In the genomic region with DNA sequence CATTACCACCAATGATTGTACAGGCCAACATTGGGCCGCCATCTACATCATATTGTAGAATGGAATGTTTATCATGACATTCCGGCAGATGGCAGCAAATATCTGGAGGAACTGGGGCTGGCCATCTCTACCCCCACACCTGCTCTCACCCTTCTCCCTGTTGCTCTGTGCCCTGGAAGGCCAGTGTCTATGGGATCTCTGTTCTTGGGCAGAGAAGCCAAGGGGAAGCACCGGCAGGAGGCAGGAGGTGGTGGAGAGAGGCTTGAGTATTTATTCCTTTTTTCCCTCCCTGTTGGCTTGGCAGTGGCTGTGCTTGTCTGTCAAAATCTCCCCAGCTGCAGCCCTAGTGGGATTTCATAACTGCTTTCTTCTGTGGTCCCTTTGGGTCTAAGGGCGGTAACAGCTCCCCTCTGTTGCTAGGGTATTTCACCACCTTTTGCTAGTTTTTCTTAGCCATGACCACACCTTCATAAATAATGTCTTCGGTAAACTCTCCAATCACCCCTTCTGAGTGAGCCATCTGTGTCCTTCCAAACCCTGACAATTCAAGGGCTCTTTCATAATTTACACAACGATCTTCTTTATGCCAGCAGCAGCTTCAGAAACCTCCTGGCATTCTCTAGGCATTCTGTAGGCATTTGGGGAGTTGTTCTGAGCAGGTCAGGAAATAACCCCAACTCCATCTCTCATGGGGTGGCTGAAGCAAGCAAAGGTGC, we compare ENCODE assay signal across 10 cellular contexts.
DNase-seq lines count a peak whose midpoint lies in the region; ATAC-seq, FAIRE-seq and TF ChIP-seq lines count a peak whose summit lies in the region.
"Had no signal": no experiment of that assay in that cellular context is flagged by ENCODE, and none has a peak within 500 bp of the region (broad histone marks: within the 10 kb centered on the region; RNA-seq: fewer than 3 reads in every experiment).

No MANE protein-coding gene starts in this region.

- no peak for FAIRE-seq in A549 (lab: Jason Lieb, UNC)

- no peak for TF ChIP-seq EP300 in A549 (IDR thresholded peaks at IDR 0.05)

- ATAC-seq in A549, result peak; percentile 72 to 90
- ATAC-seq in GM19035 (IDR thresholded peaks at IDR 0.05; ENCODE audit: unreplicated experiment), result no peak
- no peak for ATAC-seq in HG03175 (IDR thresholded peaks at IDR 0.05; ENCODE audit: unreplicated experiment)

- no peak overlapping the region for H3K27ac Mint-ChIP-seq in activated naive CD4-positive, alpha-beta T cell treated with anti-CD3 and anti-CD28 coated beads, Interleukin-2, amount 10 ng/mL, durations not matched to agents 7 days and 5 days
- H3K27ac Mint-ChIP-seq: activated CD4-positive, alpha-beta memory T cell treated with anti-CD3 and anti-CD28 coated beads for 36 hours had no signal

- peaks cover 7% of the 10 kb centered on the region for H3K9me3 ChIP-seq in A549

- peak; percentile 70 to 81 for TF ChIP-seq RAD21 in A549 (conservative IDR thresholded peaks at IDR 0.05 in 1 of 2, IDR thresholded peaks at IDR 0.05 in 1 of 2)

- peaks cover 4% of the 10 kb centered on the region for H3K9me3 Mint-ChIP-seq in activated naive CD4-positive, alpha-beta T cell treated with anti-CD3 and anti-CD28 coated beads, Interleukin-2, amount 10 ng/mL, durations not matched to agents 7 days and 5 days

- H3K4me1 ChIP-seq in A549, result 0 out of 3 replicates have a peak, but pooled peaks cover 5% of the 10 kb centered on the region

- CTCF ChIA-PET in A549 (lab: Yijun Ruan, JAX), result interaction anchor here (0.8 to 12.3 kb wide), 13 partner anchors 9 to 717 kb away, joined by 3 to 95 read pairs (median 4); no protein-coding TSS in a partner anchor
- CTCF ChIA-PET in activated naive CD4-positive, alpha-beta T cell treated with anti-CD3 and anti-CD28 coated beads, Interleukin-2, amount 10 ng/mL, durations not matched to agents 7 days and 5 days (lab: Charles Lee), result no interaction called here

- TF ChIP-seq CTCF in A549 (IDR thresholded peaks at IDR 0.05) (peak; percentile 56), GM13977 (IDR thresholded peaks at IDR 0.05; ENCODE audit: extremely low read depth, insufficient read depth, missing control alignments) (peak; percentile 31), GM13976 (IDR thresholded peaks at IDR 0.05; ENCODE audit: borderline replicate concordance, control extremely low read depth, extremely low read depth, insufficient read depth, missing control alignments) (no peak)

- 15% methylated on average over 6 of the region's 6 CpGs for WGBS in A549 (ENCODE audit: missing lambda C conversion rate)

- no peak overlapping the region for H3K4me3 Mint-ChIP-seq in activated naive CD4-positive, alpha-beta T cell treated with anti-CD3 and anti-CD28 coated beads, Interleukin-2, amount 10 ng/mL, durations not matched to agents 7 days and 5 days
- H3K4me3 Mint-ChIP-seq: activated CD4-positive, alpha-beta memory T cell treated with anti-CD3 and anti-CD28 coated beads for 36 hours had no signal

- no peaks in the 10 kb centered on the region for H3K4me1 Mint-ChIP-seq in activated naive CD4-positive, alpha-beta T cell treated with anti-CD3 and anti-CD28 coated beads, Interleukin-2, amount 10 ng/mL, durations not matched to agents 7 days and 5 days

- H3K4me2 ChIP-seq in A549, result no peak overlapping the region

- POLR2A ChIA-PET in A549 (lab: Yijun Ruan, JAX), result no interaction called here

- no peak overlapping the region for H3K4me3 ChIP-seq in A549
- H3K4me3 ChIP-seq: skin epidermis had no signal

- H3K27me3 Mint-ChIP-seq in activated naive CD4-positive, alpha-beta T cell treated with anti-CD3 and anti-CD28 coated beads, Interleukin-2, amount 10 ng/mL, durations not matched to agents 7 days and 5 days, result peaks cover 14% of the 10 kb centered on the region

- in situ Hi-C loops in GM13977 (cut with MboI; ENCODE audit: low pct_unique_long_range_greater_than_20kb, low sequenced_read_pairs, unreplicated experiment), result no loop called here
- in situ Hi-C loops in GM13976 (cut with MboI; ENCODE audit: low sequenced_read_pairs, unreplicated experiment), result no loop called here

- no peaks in the 10 kb centered on the region for H3K36me3 Mint-ChIP-seq in activated naive CD4-positive, alpha-beta T cell treated with anti-CD3 and anti-CD28 coated beads, Interleukin-2, amount 10 ng/mL, durations not matched to agents 7 days and 5 days
- H3K36me3 Mint-ChIP-seq: activated CD4-positive, alpha-beta memory T cell treated with anti-CD3 and anti-CD28 coated beads for 36 hours had no signal

- H3K27ac ChIP-seq in A549, result no peak overlapping the region
- H3K27ac ChIP-seq: skin epidermis had no signal

- peak; percentile 35 to 76 for DNase-seq in A549 (ENCODE audit: low read depth in 1 of 2, low spot score in 1 of 2)
- DNase-seq in GM13977 (ENCODE audit: low spot score), result no peak
- DNase-seq in NCI-H748 treated with DMSO at 0.1 percent for 48 hours (lab: John Stamatoyannopoulos, UW), result peak; percentile 29
- DNase-seq in germinal center (ENCODE audit: low spot score), result peak; percentile 30
- no peak for DNase-seq in GM13976 (ENCODE audit: low spot score)
- DNase-seq in activated naive CD4-positive, alpha-beta T cell treated with anti-CD3 and anti-CD28 coated beads, Interleukin-2, amount 10 ng/mL, durations not matched to agents 7 days and 5 days, result no peak
- DNase-seq: activated CD4-positive, alpha-beta memory T cell treated with anti-CD3 and anti-CD28 coated beads for 36 hours had no signal

- TF ChIP-seq POLR2A in A549 (IDR thresholded peaks at IDR 0.05; ENCODE audit: low read length), result no peak

TF ChIP-seq in A549, 52 proteins besides CTCF, POLR2A, EP300 and RAD21:
- no peak for TF ChIP-seq TFCP2L1 (CRISPR knock-in tag; IDR thresholded peaks at IDR 0.05)
- TF ChIP-seq SMC3 (IDR thresholded peaks at IDR 0.05), result peak; percentile 28; the same call in 2 of the 3 replicates
- TF ChIP-seq ZC3H11A (IDR thresholded peaks at IDR 0.05), result no peak
TF ChIP-seq in A549: peak in this region for 1.

Comparison
In these comparisons a context has a peak if more than half of its experiments do, and no peak if none do; other contexts are left out.
1. ATAC-seq: peak in A549 (2 of 2); none in GM19035 (single experiment) and HG03175 (single experiment).
2. DNase-seq: peak in A549 (2 of 2), NCI-H748 treated with DMSO at 0.1 percent for 48 hours (single experiment) and germinal center (single experiment); none in GM13977 (single experiment), GM13976 (single experiment) and activated naive CD4-positive, alpha-beta T cell treated with anti-CD3 and anti-CD28 coated beads, Interleukin-2, amount 10 ng/mL, durations not matched to agents 7 days and 5 days (single experiment).